ENCODE assay signal across 18 cellular contexts in genomic region chr11:43758942-43759341, GRCh38.
"Had no signal": no experiment of that assay in that cellular context is flagged by ENCODE, and none has a peak within 500 bp of the region (broad histone marks: within the 10 kb centered on the region; RNA-seq: fewer than 3 reads in every experiment).

No MANE protein-coding gene starts in this region.

- H3K4me1 Mint-ChIP-seq: central memory CD8-positive, alpha-beta T cell; naive thymus-derived CD4-positive, alpha-beta T cell had no signal

- H3K36me3 ChIP-seq: WERI-Rb-1 had no signal

- H3K27ac Mint-ChIP-seq: activated T-cell treated with anti-CD3 and anti-CD28 coated beads, Interleukin-2, amount 50 U/mL, for 72 hours had no signal

- H3K27me3 Mint-ChIP-seq: central memory CD8-positive, alpha-beta T cell; naive thymus-derived CD4-positive, alpha-beta T cell had no signal

- H3K4me1 ChIP-seq: esophagus muscularis mucosa, parathyroid adenoma, upper lobe of right lung had no signal

- H3K4me3 Mint-ChIP-seq: activated T-cell treated with anti-CD3 and anti-CD28 coated beads, Interleukin-2, amount 50 U/mL, for 72 hours; central memory CD8-positive, alpha-beta T cell; naive thymus-derived CD4-positive, alpha-beta T cell had no signal

- H3K9ac ChIP-seq: parathyroid adenoma had no signal

- H3K9me3 ChIP-seq: esophagus muscularis mucosa, upper lobe of right lung had no signal

- H2AFZ ChIP-seq: parathyroid adenoma had no signal

- H3K4me3 ChIP-seq: esophagus muscularis mucosa, upper lobe of right lung had no signal

- DNase-seq: activated CD4-positive, alpha-beta T cell treated with anti-CD3 and anti-CD28 coated beads for 1 hour; activated CD4-positive, alpha-beta T cell treated with anti-CD3 and anti-CD28 coated beads, Interleukin-2, amount 50 U/mL, for 4 hours; activated effector memory CD4-positive, alpha-beta T cell treated with anti-CD3 and anti-CD28 coated beads, Interleukin-2, amount 50 U/mL, for 16 hours; activated naive CD4-positive, alpha-beta T cell treated with anti-CD3 and anti-CD28 coated beads, Interleukin-2, amount 50 U/mL, for 16 hours; activated T-cell treated with anti-CD3 and anti-CD28 coated beads, Interleukin-2, amount 50 U/mL, for 72 hours; aorta; brain microvascular endothelial cell; cortex of kidney; effector CD4-positive, alpha-beta T cell; mesendoderm; naive thymus-derived CD4-positive, alpha-beta T cell; stimulated activated naive CD4-positive, alpha-beta T cell; T1000; upper lobe of right lung; WERI-Rb-1 had no signal

- H3K27me3 ChIP-seq: brain microvascular endothelial cell, esophagus muscularis mucosa, upper lobe of right lung had no signal

- H3K9me3 Mint-ChIP-seq: central memory CD8-positive, alpha-beta T cell had no signal

- H3K27ac ChIP-seq: brain microvascular endothelial cell, esophagus muscularis mucosa, parathyroid adenoma, upper lobe of right lung, WERI-Rb-1 had no signal
